Comparison of ENCODE assay signal across 1 cellular context in the genomic region with DNA sequence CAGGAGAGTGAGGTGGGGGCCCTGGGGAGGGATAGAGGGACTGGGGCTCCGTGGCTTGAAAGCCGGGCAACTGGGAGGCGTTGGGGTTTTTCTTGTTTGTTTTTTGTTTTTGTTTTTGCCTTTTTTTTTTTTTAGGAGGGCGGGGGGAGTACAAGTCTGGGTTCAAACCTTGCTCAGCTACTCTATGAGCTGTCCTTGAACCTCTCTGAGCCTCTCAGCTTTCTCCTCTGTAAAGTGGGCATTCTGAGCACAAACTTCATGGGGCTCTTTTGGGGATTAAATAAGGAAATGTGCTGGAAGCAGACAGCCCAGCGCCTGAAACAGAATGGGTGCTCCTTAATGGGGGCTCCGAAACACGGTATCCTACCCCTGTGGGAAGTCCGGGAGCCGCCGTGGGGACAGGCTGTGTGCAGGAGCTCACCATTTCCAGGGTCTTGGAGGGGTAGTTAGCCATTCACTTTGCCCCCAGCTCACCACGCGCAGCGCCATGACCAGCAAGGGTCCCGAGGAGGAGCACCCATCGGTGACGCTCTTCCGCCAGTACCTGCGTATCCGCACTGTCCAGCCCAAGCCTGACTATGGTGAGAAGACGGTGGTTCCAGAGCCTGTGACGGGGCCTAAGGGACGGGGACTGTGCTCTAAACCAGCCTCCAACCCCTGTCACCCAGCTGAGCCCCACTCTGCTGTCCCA.
TF ChIP-seq lines count a peak whose summit lies in the region.

No MANE protein-coding gene starts in this region.

TF ChIP-seq in HEK293, 187 proteins besides CTCF, POLR2A, EP300 and RAD21 (continued from another document):
- TF ChIP-seq KLF8 (tag by site-specific recombination; IDR thresholded peaks at IDR 0.05) (0 out of 2 replicates have a peak, but pooled peaks have one; percentile 39), ZNF335 (tag by site-specific recombination; conservative IDR thresholded peaks at IDR 0.05) (peak; percentile 24; the same call in 1 of the 2 replicates), ZNF169 (tag by site-specific recombination; IDR thresholded peaks at IDR 0.05) (no peak), ZBTB7A (tag by site-specific recombination; IDR thresholded peaks at IDR 0.05; ENCODE audit: low read depth) (no peak), ZNF10 (tag by site-specific recombination; IDR thresholded peaks at IDR 0.05) (no peak), ZBTB1 (tag by site-specific recombination; IDR thresholded peaks at IDR 0.05) (no peak), ZNF302 (tag by site-specific recombination; IDR thresholded peaks at IDR 0.05; ENCODE audit: low read depth) (no peak), ZNF768 (tag by site-specific recombination; IDR thresholded peaks at IDR 0.05) (peak; percentile 48; the same call in 1 of the 2 replicates), ZNF660 (tag by site-specific recombination; IDR thresholded peaks at IDR 0.05) (no peak)
- TF ChIP-seq, protein P1, sequence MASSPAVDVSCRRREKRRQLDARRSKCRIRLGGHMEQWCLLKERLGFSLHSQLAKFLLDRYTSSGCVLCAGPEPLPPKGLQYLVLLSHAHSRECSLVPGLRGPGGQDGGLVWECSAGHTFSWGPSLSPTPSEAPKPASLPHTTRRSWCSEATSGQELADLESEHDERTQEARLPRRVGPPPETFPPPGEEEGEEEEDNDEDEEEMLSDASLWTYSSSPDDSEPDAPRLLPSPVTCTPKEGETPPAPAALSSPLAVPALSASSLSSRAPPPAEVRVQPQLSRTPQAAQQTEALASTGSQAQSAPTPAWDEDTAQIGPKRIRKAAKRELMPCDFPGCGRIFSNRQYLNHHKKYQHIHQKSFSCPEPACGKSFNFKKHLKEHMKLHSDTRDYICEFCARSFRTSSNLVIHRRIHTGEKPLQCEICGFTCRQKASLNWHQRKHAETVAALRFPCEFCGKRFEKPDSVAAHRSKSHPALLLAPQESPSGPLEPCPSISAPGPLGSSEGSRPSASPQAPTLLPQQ (tag by site-specific recombination; IDR thresholded peaks at IDR 0.05): 0 out of 2 replicates have a peak, but pooled peaks have one; percentile 9
- TF ChIP-seq, protein P2, sequence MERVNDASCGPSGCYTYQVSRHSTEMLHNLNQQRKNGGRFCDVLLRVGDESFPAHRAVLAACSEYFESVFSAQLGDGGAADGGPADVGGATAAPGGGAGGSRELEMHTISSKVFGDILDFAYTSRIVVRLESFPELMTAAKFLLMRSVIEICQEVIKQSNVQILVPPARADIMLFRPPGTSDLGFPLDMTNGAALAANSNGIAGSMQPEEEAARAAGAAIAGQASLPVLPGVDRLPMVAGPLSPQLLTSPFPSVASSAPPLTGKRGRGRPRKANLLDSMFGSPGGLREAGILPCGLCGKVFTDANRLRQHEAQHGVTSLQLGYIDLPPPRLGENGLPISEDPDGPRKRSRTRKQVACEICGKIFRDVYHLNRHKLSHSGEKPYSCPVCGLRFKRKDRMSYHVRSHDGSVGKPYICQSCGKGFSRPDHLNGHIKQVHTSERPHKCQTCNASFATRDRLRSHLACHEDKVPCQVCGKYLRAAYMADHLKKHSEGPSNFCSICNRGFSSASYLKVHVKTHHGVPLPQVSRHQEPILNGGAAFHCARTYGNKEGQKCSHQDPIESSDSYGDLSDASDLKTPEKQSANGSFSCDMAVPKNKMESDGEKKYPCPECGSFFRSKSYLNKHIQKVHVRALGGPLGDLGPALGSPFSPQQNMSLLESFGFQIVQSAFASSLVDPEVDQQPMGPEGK (tag by site-specific recombination; IDR thresholded peaks at IDR 0.05): peak; percentile 8; the same call in 1 of the 2 replicates
